Comparison of ENCODE assay signal across 2 cellular contexts in genomic region chr19:52705615-52706014, GRCh38.
TF ChIP-seq lines count a peak whose summit lies in the region.
"Not testable (repeated sequence)": the region's sequence is repeated elsewhere in the genome, so short reads cannot be mapped to it uniquely, and the experiment has no call there.

No MANE protein-coding gene starts in this region.

TF ChIP-seq in HEK293, 187 proteins besides CTCF, POLR2A, EP300 and RAD21:
- TF ChIP-seq SETDB1 (IDR thresholded peaks at IDR 0.05; ENCODE audit: insufficient read length, low read length) (peak; percentile 37), ZNF274 (tag by site-specific recombination; IDR thresholded peaks at IDR 0.05; ENCODE audit: borderline replicate concordance) (peak; percentile 80; the same call in 1 of the 2 replicates)
- TF ChIP-seq ZNF274 (IDR thresholded peaks at IDR 0.05; ENCODE audit: low read length) = not testable (repeated sequence)

TF ChIP-seq in K562, 482 proteins besides CTCF, POLR2A, EP300 and RAD21:
- TF ChIP-seq ZNF274 (IDR thresholded peaks at IDR 0.05; ENCODE audit: borderline replicate concordance, low read depth, low read length) = peak; percentile 78
- 0 out of 2 replicates have a peak, but pooled peaks have one; percentile 62 for TF ChIP-seq ZNF75A (CRISPR knock-in tag; IDR thresholded peaks at IDR 0.05)
